In the genomic region with DNA sequence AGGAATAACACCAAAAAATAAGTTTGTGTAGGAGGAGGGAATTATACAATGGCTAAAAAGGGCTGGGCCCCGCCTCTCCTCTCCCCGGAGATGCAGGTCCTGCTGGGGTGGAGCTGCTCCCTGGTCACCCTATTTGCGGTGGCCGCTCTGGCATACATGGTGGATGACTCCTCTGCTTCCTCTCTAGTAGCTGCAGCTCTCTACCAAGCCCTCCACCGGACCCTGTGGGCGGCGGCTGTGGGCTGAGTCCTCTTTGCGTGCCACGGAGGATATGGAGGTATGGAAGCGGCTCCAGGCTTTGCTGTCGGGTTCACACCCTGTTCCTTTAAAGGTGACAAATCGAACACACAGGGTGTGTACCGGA, we compare ENCODE assay signal across 1 cellular context.
TF ChIP-seq lines count a peak whose summit lies in the region.

No MANE protein-coding gene starts in this region.

TF ChIP-seq in GM12878, 131 proteins besides CTCF, POLR2A, EP300 and RAD21 (continued from another document):
- TF ChIP-seq, protein P1, sequence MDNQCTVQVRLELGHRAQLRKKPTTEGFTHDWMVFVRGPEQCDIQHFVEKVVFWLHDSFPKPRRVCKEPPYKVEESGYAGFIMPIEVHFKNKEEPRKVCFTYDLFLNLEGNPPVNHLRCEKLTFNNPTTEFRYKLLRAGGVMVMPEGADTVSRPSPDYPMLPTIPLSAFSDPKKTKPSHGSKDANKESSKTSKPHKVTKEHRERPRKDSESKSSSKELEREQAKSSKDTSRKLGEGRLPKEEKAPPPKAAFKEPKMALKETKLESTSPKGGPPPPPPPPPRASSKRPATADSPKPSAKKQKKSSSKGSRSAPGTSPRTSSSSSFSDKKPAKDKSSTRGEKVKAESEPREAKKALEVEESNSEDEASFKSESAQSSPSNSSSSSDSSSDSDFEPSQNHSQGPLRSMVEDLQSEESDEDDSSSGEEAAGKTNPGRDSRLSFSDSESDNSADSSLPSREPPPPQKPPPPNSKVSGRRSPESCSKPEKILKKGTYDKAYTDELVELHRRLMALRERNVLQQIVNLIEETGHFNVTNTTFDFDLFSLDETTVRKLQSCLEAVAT (IDR thresholded peaks at IDR 0.05): no peak
- no peak for TF ChIP-seq ESRRA (IDR thresholded peaks at IDR 0.05; ENCODE audit: low read length)
- TF ChIP-seq BHLHE40 (IDR thresholded peaks at IDR 0.05; ENCODE audit: borderline replicate concordance in 1 of 2, low read depth in 2 of 2, low read length in 1 of 2): no peak
- TF ChIP-seq, protein P2, sequence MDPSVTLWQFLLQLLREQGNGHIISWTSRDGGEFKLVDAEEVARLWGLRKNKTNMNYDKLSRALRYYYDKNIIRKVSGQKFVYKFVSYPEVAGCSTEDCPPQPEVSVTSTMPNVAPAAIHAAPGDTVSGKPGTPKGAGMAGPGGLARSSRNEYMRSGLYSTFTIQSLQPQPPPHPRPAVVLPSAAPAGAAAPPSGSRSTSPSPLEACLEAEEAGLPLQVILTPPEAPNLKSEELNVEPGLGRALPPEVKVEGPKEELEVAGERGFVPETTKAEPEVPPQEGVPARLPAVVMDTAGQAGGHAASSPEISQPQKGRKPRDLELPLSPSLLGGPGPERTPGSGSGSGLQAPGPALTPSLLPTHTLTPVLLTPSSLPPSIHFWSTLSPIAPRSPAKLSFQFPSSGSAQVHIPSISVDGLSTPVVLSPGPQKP (IDR thresholded peaks at IDR 0.05; ENCODE audit: low read depth, low read length): no peak
- TF ChIP-seq IKZF2 (IDR thresholded peaks at IDR 0.05): no peak
- TF ChIP-seq HDAC6 (IDR thresholded peaks at IDR 0.05; ENCODE audit: unreplicated experiment): no peak
- no peak for TF ChIP-seq RAD51 (IDR thresholded peaks at IDR 0.05)
- TF ChIP-seq EED (IDR thresholded peaks at IDR 0.05; ENCODE audit: low read depth): no peak
- no peak for TF ChIP-seq NFIC (IDR thresholded peaks at IDR 0.05; ENCODE audit: low read depth, low read length)
- no peak for TF ChIP-seq RB1 (IDR thresholded peaks at IDR 0.05; ENCODE audit: borderline replicate concordance)
- TF ChIP-seq, protein P3, sequence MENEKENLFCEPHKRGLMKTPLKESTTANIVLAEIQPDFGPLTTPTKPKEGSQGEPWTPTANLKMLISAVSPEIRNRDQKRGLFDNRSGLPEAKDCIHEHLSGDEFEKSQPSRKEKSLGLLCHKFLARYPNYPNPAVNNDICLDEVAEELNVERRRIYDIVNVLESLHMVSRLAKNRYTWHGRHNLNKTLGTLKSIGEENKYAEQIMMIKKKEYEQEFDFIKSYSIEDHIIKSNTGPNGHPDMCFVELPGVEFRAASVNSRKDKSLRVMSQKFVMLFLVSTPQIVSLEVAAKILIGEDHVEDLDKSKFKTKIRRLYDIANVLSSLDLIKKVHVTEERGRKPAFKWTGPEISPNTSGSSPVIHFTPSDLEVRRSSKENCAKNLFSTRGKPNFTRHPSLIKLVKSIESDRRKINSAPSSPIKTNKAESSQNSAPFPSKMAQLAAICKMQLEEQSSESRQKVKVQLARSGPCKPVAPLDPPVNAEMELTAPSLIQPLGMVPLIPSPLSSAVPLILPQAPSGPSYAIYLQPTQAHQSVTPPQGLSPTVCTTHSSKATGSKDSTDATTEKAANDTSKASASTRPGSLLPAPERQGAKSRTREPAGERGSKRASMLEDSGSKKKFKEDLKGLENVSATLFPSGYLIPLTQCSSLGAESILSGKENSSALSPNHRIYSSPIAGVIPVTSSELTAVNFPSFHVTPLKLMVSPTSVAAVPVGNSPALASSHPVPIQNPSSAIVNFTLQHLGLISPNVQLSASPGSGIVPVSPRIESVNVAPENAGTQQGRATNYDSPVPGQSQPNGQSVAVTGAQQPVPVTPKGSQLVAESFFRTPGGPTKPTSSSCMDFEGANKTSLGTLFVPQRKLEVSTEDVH (IDR thresholded peaks at IDR 0.05; ENCODE audit: low read depth, partially characterized antibody): no peak
- no peak for TF ChIP-seq JUNB (IDR thresholded peaks at IDR 0.05)
- no peak for TF ChIP-seq CREM (IDR thresholded peaks at IDR 0.05; ENCODE audit: low read depth)
- TF ChIP-seq, protein P4, sequence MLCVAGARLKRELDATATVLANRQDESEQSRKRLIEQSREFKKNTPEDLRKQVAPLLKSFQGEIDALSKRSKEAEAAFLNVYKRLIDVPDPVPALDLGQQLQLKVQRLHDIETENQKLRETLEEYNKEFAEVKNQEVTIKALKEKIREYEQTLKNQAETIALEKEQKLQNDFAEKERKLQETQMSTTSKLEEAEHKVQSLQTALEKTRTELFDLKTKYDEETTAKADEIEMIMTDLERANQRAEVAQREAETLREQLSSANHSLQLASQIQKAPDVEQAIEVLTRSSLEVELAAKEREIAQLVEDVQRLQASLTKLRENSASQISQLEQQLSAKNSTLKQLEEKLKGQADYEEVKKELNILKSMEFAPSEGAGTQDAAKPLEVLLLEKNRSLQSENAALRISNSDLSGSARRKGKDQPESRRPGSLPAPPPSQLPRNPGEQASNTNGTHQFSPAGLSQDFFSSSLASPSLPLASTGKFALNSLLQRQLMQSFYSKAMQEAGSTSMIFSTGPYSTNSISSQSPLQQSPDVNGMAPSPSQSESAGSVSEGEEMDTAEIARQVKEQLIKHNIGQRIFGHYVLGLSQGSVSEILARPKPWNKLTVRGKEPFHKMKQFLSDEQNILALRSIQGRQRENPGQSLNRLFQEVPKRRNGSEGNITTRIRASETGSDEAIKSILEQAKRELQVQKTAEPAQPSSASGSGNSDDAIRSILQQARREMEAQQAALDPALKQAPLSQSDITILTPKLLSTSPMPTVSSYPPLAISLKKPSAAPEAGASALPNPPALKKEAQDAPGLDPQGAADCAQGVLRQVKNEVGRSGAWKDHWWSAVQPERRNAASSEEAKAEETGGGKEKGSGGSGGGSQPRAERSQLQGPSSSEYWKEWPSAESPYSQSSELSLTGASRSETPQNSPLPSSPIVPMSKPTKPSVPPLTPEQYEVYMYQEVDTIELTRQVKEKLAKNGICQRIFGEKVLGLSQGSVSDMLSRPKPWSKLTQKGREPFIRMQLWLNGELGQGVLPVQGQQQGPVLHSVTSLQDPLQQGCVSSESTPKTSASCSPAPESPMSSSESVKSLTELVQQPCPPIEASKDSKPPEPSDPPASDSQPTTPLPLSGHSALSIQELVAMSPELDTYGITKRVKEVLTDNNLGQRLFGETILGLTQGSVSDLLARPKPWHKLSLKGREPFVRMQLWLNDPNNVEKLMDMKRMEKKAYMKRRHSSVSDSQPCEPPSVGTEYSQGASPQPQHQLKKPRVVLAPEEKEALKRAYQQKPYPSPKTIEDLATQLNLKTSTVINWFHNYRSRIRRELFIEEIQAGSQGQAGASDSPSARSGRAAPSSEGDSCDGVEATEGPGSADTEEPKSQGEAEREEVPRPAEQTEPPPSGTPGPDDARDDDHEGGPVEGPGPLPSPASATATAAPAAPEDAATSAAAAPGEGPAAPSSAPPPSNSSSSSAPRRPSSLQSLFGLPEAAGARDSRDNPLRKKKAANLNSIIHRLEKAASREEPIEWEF (IDR thresholded peaks at IDR 0.05; ENCODE audit: insufficient replicate concordance, low read depth, low read length): no peak
- TF ChIP-seq SIX5 (IDR thresholded peaks at IDR 0.05; ENCODE audit: low read depth, low read length, severe bottlenecking): no peak
